In the genomic region with DNA sequence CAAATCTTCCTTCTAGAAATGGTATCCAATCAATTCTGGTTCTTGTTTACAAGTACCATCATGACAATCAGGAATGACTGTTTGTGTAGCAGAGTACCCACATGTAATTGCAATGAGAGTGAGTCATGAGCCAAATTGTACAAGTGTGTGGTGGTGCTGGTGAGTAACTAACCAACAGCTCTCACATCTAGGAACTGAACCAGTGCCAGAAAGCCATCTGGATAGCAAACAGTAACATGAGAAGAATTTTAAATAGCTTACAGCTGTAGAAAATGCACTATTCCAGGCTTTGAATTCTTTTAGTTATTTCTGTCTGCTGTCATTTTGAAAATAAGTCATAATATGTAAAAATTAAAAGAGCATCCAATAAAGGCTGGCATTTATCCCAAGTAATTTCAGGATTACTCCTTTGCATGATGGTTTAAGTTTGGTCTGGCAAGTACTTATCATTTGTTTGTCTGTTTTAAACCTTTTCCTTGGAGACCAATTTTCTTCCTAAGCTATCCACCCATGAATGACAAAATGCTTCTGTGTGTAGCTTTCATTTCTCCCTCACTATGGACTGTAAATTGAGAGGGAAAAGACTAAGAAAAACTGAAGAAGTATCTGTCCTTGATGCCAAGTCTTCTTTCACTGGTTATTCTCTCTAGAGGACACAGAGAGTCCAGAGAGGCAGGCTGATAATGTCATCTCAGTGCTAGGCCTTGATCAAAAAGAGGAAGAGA, we compare ENCODE assay signal across 8 cellular contexts.
A peak's percentile ranks its signal among the peaks of the same experiment; 100 is the strongest.
DNase-seq lines count a peak whose midpoint lies in the region; ATAC-seq, FAIRE-seq and TF ChIP-seq lines count a peak whose summit lies in the region.

No MANE protein-coding gene starts in this region.

- H3K36me3 ChIP-seq in bronchial epithelial cell (ENCODE audit: control insufficient read depth, insufficient read depth, low read length), result no peaks in the 10 kb centered on the region

- FAIRE-seq in bronchial epithelial cell (lab: Jason Lieb, UNC), result peak; percentile 83

- DNase-seq in stimulated activated CD4-positive, alpha-beta T cell treated with anti-CD3 and anti-CD28 coated beads, Interleukin-15, amount 100 ng/mL, for 24 hours, result peak; percentile 42
- no peak for DNase-seq in stimulated activated CD4-positive, alpha-beta T cell treated with anti-CD3 and anti-CD28 coated beads, Interleukin-4, amount 100 ng/mL, for 1 hour
- DNase-seq in HS-27A (ENCODE audit: low read depth) (peak; percentile 95), NCI-H748 treated with DMSO at 0.1 percent for 48 hours (lab: John Stamatoyannopoulos, UW) (peak; percentile 83), bronchial epithelial cell (ENCODE audit: low read depth) (peak; percentile 100), left colon (peak; percentile 30 to 43), superior temporal gyrus (ENCODE audit: extremely low spot score) (peak; percentile 98)

- ATAC-seq in left colon (peak; percentile 91), GM19452 (IDR thresholded peaks at IDR 0.05; ENCODE audit: unreplicated experiment) (no peak)

- TF ChIP-seq CTCF in bronchial epithelial cell (IDR thresholded peaks at IDR 0.05; ENCODE audit: insufficient read depth, low read length, severe bottlenecking), result no peak

- intact Hi-C loops in left colon (cut with DNase I, micrococcal nuclease), result no loop called here

- no peak overlapping the region for H3K4me3 ChIP-seq in bronchial epithelial cell (ENCODE audit: low read depth, low read length)

- no peaks in the 10 kb centered on the region for H3K27me3 ChIP-seq in bronchial epithelial cell (ENCODE audit: control insufficient read depth, insufficient read depth, low read length)
